ENCODE assay signal across 22 cellular contexts in the genomic region with DNA sequence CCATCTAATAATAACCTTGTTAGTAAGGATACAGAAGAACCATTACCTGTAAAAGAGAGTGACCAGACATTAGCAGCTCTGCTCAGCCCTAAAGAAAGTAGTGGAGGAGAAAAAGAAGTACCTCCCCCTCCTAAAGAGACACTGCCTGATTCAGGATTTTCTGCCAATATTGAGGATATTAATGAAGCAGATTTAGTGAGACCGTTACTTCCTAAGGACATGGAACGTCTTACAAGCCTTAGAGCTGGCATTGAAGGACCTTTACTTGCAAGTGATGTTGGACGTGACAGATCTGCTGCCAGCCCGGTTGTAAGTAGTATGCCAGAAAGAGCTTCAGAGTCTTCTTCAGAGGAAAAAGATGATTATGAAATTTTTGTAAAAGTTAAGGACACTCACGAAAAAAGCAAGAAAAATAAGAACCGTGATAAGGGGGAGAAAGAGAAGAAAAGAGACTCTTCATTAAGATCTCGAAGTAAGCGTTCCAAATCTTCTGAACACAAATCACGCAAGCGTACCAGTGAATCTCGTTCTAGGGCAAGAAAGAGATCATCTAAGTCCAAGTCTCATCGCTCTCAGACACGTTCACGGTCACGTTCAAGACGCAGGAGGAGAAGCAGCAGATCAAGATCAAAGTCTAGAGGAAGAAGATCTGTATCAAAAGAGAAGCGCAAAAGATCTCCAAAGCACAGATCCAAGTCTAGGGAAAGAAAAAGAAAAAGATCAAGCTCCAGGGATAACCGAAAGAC. TPM values are rescaled to one million over a fixed set of nuclear protein-coding genes. Genes with fewer than 3 reads are reported as not detected.
DNase-seq lines count a peak whose midpoint lies in the region; ATAC-seq, FAIRE-seq and TF ChIP-seq lines count a peak whose summit lies in the region.
"Had no signal": no experiment of that assay in that cellular context is flagged by ENCODE, and none has a peak within 500 bp of the region (broad histone marks: within the 10 kb centered on the region; RNA-seq: fewer than 3 reads in every experiment).

No MANE protein-coding gene starts in this region.

- H3K27me3 Mint-ChIP-seq in activated CD4-positive, alpha-beta memory T cell treated with anti-CD3 and anti-CD28 coated beads for 36 hours = no peaks in the 10 kb centered on the region
- H3K27me3 Mint-ChIP-seq in activated CD4-positive, alpha-beta memory T cell treated with anti-CD3 and anti-CD28 coated beads, Interleukin-2, amount 10 ng/mL, durations not matched to agents 7 days and 5 days = no peaks in the 10 kb centered on the region
- no peaks in the 10 kb centered on the region for H3K27me3 Mint-ChIP-seq in naive thymus-derived CD4-positive, alpha-beta T cell

- no peak for DNase-seq in activated CD4-positive, alpha-beta memory T cell treated with anti-CD3 and anti-CD28 coated beads for 36 hours
- no peak for DNase-seq in activated CD4-positive, alpha-beta memory T cell treated with anti-CD3 and anti-CD28 coated beads, Interleukin-2, amount 10 ng/mL, durations not matched to agents 7 days and 5 days
- DNase-seq in GM12891 (ENCODE audit: insufficient read length, low spot score) = no peak
- DNase-seq in activated naive CD4-positive, alpha-beta T cell treated with anti-CD3 and anti-CD28 coated beads, Interleukin-2, amount 50 U/mL, for 72 hours (ENCODE audit: low spot score in 2 of 2) = no peak
- no peak for DNase-seq in naive thymus-derived CD4-positive, alpha-beta T cell
- DNase-seq in stimulated activated CD4-positive, alpha-beta T cell treated with anti-CD3 and anti-CD28 coated beads, Interleukin-4, amount 100 ng/mL, for 4 hours = no peak
- DNase-seq: activated CD8-positive, alpha-beta memory T cell treated with anti-CD3 and anti-CD28 coated beads, Interleukin-2, amount 50 U/mL, for 4 hours; HFFc6; hippocampal formation; kidney; mesendoderm; MV-4-11; NCI-H1930; NCI-H446; spleen; stimulated activated naive CD4-positive, alpha-beta T cell treated with Interleukin-2 at 50 U/mL for 16 hours; SW 1271 had no signal

- H3K4me1 Mint-ChIP-seq in activated CD4-positive, alpha-beta memory T cell treated with anti-CD3 and anti-CD28 coated beads for 36 hours (ENCODE audit: low read depth) = peaks cover 56% of the 10 kb centered on the region
- peaks cover 36% of the 10 kb centered on the region for H3K4me1 Mint-ChIP-seq in activated CD4-positive, alpha-beta memory T cell treated with anti-CD3 and anti-CD28 coated beads, Interleukin-2, amount 10 ng/mL, durations not matched to agents 7 days and 5 days
- peaks cover 41 to 75% (median 65%) of the 10 kb centered on the region in 7 donors for H3K4me1 Mint-ChIP-seq in naive thymus-derived CD4-positive, alpha-beta T cell

- POLR2A ChIA-PET in activated CD4-positive, alpha-beta memory T cell treated with anti-CD3 and anti-CD28 coated beads for 36 hours (lab: Charles Lee) = no interaction called here
- POLR2A ChIA-PET in activated CD4-positive, alpha-beta memory T cell treated with anti-CD3 and anti-CD28 coated beads, Interleukin-2, amount 10 ng/mL, durations not matched to agents 7 days and 5 days (lab: Charles Lee) = interaction anchor here (0.9 to 1.3 kb wide), 3 partner anchors 10 to 34 kb away, joined by 3 to 8 read pairs (median 3); a partner anchor contains a TSS
- POLR2A ChIA-PET in naive thymus-derived CD4-positive, alpha-beta T cell (lab: Charles Lee) = interaction anchor here (0.7 to 7.3 kb wide), 2 partner anchors 10 to 11 kb away, joined by 5 to 69 read pairs; a partner anchor contains a TSS

- ATAC-seq in activated naive CD4-positive, alpha-beta T cell treated with anti-CD3 and anti-CD28 coated beads, Interleukin-2, amount 50 U/mL, for 72 hours = no peak
- no peak for ATAC-seq in naive thymus-derived CD4-positive, alpha-beta T cell
- no peak for ATAC-seq in HG02642 (IDR thresholded peaks at IDR 0.05; ENCODE audit: poor library complexity, unreplicated experiment)
- no peak for ATAC-seq in HG03159 (IDR thresholded peaks at IDR 0.05; ENCODE audit: unreplicated experiment)

- no peak overlapping the region for H3K27ac ChIP-seq in naive thymus-derived CD4-positive, alpha-beta T cell (ENCODE audit: low read depth, low read length)
- H3K27ac ChIP-seq: neural progenitor cell, RWPE1, spleen had no signal

- intact Hi-C loops in activated CD4-positive, alpha-beta memory T cell treated with anti-CD3 and anti-CD28 coated beads for 36 hours (cut with micrococcal nuclease) = no loop called here
- intact Hi-C loops in naive thymus-derived CD4-positive, alpha-beta T cell (cut with micrococcal nuclease) = no loop called here

- peaks cover 6 to 12% of the 10 kb centered on the region in 2 donors for H3K4me1 ChIP-seq in naive thymus-derived CD4-positive, alpha-beta T cell (ENCODE audit: control insufficient read depth in 2 of 2, insufficient read depth in 2 of 2, low read length in 2 of 2)

- FAIRE-seq in GM12891 (lab: Jason Lieb, UNC) = no peak
- FAIRE-seq: kidney had no signal

- H3K36me3 Mint-ChIP-seq in activated CD4-positive, alpha-beta memory T cell treated with anti-CD3 and anti-CD28 coated beads for 36 hours = peaks cover 75% of the 10 kb centered on the region
- H3K36me3 Mint-ChIP-seq in activated CD4-positive, alpha-beta memory T cell treated with anti-CD3 and anti-CD28 coated beads, Interleukin-2, amount 10 ng/mL, durations not matched to agents 7 days and 5 days (ENCODE audit: low read depth) = peaks cover 91% of the 10 kb centered on the region
- peaks cover 57 to 80% of the 10 kb centered on the region in 2 donors for H3K36me3 Mint-ChIP-seq in activated naive CD4-positive, alpha-beta T cell treated with anti-CD3 and anti-CD28 coated beads, Interleukin-2, amount 50 U/mL, for 72 hours
- peaks cover 24 to 83% (median 67%) of the 10 kb centered on the region in 5 donors for H3K36me3 Mint-ChIP-seq in naive thymus-derived CD4-positive, alpha-beta T cell

- 0 out of 2 replicates have a peak, but pooled peaks have one; percentile 3 for TF ChIP-seq POLR2A in GM12891 (IDR thresholded peaks at IDR 0.05; ENCODE audit: low read depth, low read length)

- no peaks in the 10 kb centered on the region for H3K27me3 ChIP-seq in naive thymus-derived CD4-positive, alpha-beta T cell (ENCODE audit: control insufficient read depth in 2 of 2, insufficient read depth in 2 of 2, low read length in 2 of 2)
- H3K27me3 ChIP-seq: neural progenitor cell, spleen had no signal

- CTCF ChIA-PET in activated CD4-positive, alpha-beta memory T cell treated with anti-CD3 and anti-CD28 coated beads for 36 hours (lab: Charles Lee) = interaction anchor here (1.7 kb wide), 1 partner anchor 51 kb away, joined by 5 read pairs; no protein-coding TSS in a partner anchor
- CTCF ChIA-PET in activated CD4-positive, alpha-beta memory T cell treated with anti-CD3 and anti-CD28 coated beads, Interleukin-2, amount 10 ng/mL, durations not matched to agents 7 days and 5 days (lab: Charles Lee) = interaction anchor here (1.0 to 1.6 kb wide), 2 partner anchors 10 to 51 kb away, joined by 5 read pairs; no protein-coding TSS in a partner anchor
- CTCF ChIA-PET in naive thymus-derived CD4-positive, alpha-beta T cell (lab: Charles Lee) = no interaction called here

- H3K4me3 Mint-ChIP-seq in activated CD4-positive, alpha-beta memory T cell treated with anti-CD3 and anti-CD28 coated beads for 36 hours = peak overlapping the region; percentile 6
- H3K4me3 Mint-ChIP-seq in activated CD4-positive, alpha-beta memory T cell treated with anti-CD3 and anti-CD28 coated beads, Interleukin-2, amount 10 ng/mL, durations not matched to agents 7 days and 5 days = no peak overlapping the region
- peak overlapping the region in 9 of 10 donors; percentile 14 to 77 (median 63) for H3K4me3 Mint-ChIP-seq in naive thymus-derived CD4-positive, alpha-beta T cell
- H3K4me3 Mint-ChIP-seq: CD14-positive monocyte, HFFc6, neural progenitor cell had no signal

- H3K4me3 ChIP-seq in naive thymus-derived CD4-positive, alpha-beta T cell (ENCODE audit: low read length) = no peak overlapping the region
- H3K4me3 ChIP-seq: neural progenitor cell, spleen had no signal

- H3K9me3 Mint-ChIP-seq in activated CD4-positive, alpha-beta memory T cell treated with anti-CD3 and anti-CD28 coated beads for 36 hours = no peaks in the 10 kb centered on the region
- H3K9me3 Mint-ChIP-seq in activated CD4-positive, alpha-beta memory T cell treated with anti-CD3 and anti-CD28 coated beads, Interleukin-2, amount 10 ng/mL, durations not matched to agents 7 days and 5 days = no peaks in the 10 kb centered on the region
- H3K9me3 Mint-ChIP-seq in activated naive CD4-positive, alpha-beta T cell treated with anti-CD3 and anti-CD28 coated beads, Interleukin-2, amount 50 U/mL, for 72 hours = no peaks in the 10 kb centered on the region
- H3K9me3 Mint-ChIP-seq in naive thymus-derived CD4-positive, alpha-beta T cell = peaks cover 0 to 3% (median 0%) of the 10 kb centered on the region in 11 donors
- H3K9me3 Mint-ChIP-seq: HFFc6 had no signal

- H3K36me3 ChIP-seq in naive thymus-derived CD4-positive, alpha-beta T cell (ENCODE audit: control insufficient read depth in 2 of 3, insufficient read depth in 3 of 3, low read length in 3 of 3) = peaks cover 43 to 86% (median 52%) of the 10 kb centered on the region in 3 experiments

- no peak overlapping the region for H3K27ac Mint-ChIP-seq in activated CD4-positive, alpha-beta memory T cell treated with anti-CD3 and anti-CD28 coated beads for 36 hours
- no peak overlapping the region for H3K27ac Mint-ChIP-seq in activated CD4-positive, alpha-beta memory T cell treated with anti-CD3 and anti-CD28 coated beads, Interleukin-2, amount 10 ng/mL, durations not matched to agents 7 days and 5 days
- H3K27ac Mint-ChIP-seq in activated naive CD4-positive, alpha-beta T cell treated with anti-CD3 and anti-CD28 coated beads, Interleukin-2, amount 50 U/mL, for 72 hours = peak overlapping the region; percentile 21 to 62
- H3K27ac Mint-ChIP-seq in naive thymus-derived CD4-positive, alpha-beta T cell = peak overlapping the region in 5 of 9 donors; percentile 29 to 87 (median 54)
- H3K27ac Mint-ChIP-seq: HFFc6, neural progenitor cell had no signal

- no peaks in the 10 kb centered on the region for H3K9me3 ChIP-seq in naive thymus-derived CD4-positive, alpha-beta T cell (ENCODE audit: control insufficient read depth in 2 of 3, low read length in 3 of 3)
- H3K9me3 ChIP-seq: spleen had no signal

RNA-seq across cellular contexts. Expression of a gene that starts 11.6 kb away (rescaled TPM):
- total RNA-seq in activated CD4-positive, alpha-beta memory T cell treated with anti-CD3 and anti-CD28 coated beads for 36 hours = 100 to 1,000 TPM; 270 to 279 TPM
- 100 to 1,000 TPM; 279 to 290 TPM for total RNA-seq in activated CD4-positive, alpha-beta memory T cell treated with anti-CD3 and anti-CD28 coated beads, Interleukin-2, amount 10 ng/mL, durations not matched to agents 7 days and 5 days
- polyA plus RNA-seq in GM12891 (2012; ENCODE audit: low read depth, missing spikeins) = 171 TPM
- total RNA-seq in activated naive CD4-positive, alpha-beta T cell treated with anti-CD3 and anti-CD28 coated beads, Interleukin-2, amount 50 U/mL, for 72 hours = 100 to 1,000 TPM; 271 to 344 TPM
- 100 to 1,000 TPM; 337 to 497 (median 431) TPM for total RNA-seq in naive thymus-derived CD4-positive, alpha-beta T cell
- 100 to 1,000 TPM; 481 to 546 TPM for polyA plus RNA-seq in naive thymus-derived CD4-positive, alpha-beta T cell

RNA-seq across cellular contexts. Expression of a gene that starts 12.5 kb away (rescaled TPM):
- 100 to 1,000 TPM; 210 to 214 TPM for total RNA-seq in activated CD4-positive, alpha-beta memory T cell treated with anti-CD3 and anti-CD28 coated beads for 36 hours
- 100 to 1,000 TPM; 108 to 111 TPM for total RNA-seq in activated CD4-positive, alpha-beta memory T cell treated with anti-CD3 and anti-CD28 coated beads, Interleukin-2, amount 10 ng/mL, durations not matched to agents 7 days and 5 days
- polyA plus RNA-seq in GM12891 (2012; ENCODE audit: low read depth, missing spikeins) = 44.0 TPM
- total RNA-seq in activated naive CD4-positive, alpha-beta T cell treated with anti-CD3 and anti-CD28 coated beads, Interleukin-2, amount 50 U/mL, for 72 hours = 100 to 1,000 TPM; 161 to 187 TPM
- total RNA-seq in naive thymus-derived CD4-positive, alpha-beta T cell = 10 to 100 TPM; 38.3 to 98.8 (median 71.9) TPM
- 10 to 100 TPM; 37.3 to 56.4 TPM for polyA plus RNA-seq in naive thymus-derived CD4-positive, alpha-beta T cell

RNA-seq across cellular contexts. Expression of a gene that starts 34.1 kb away (rescaled TPM):
- total RNA-seq in activated CD4-positive, alpha-beta memory T cell treated with anti-CD3 and anti-CD28 coated beads for 36 hours = 10 to 100 TPM; 38.2 to 39.0 TPM
- 10 to 100 TPM; 35.4 to 35.5 TPM for total RNA-seq in activated CD4-positive, alpha-beta memory T cell treated with anti-CD3 and anti-CD28 coated beads, Interleukin-2, amount 10 ng/mL, durations not matched to agents 7 days and 5 days
- 16.9 TPM for polyA plus RNA-seq in GM12891 (2012; ENCODE audit: low read depth, missing spikeins)
- total RNA-seq in activated naive CD4-positive, alpha-beta T cell treated with anti-CD3 and anti-CD28 coated beads, Interleukin-2, amount 50 U/mL, for 72 hours = 10 to 100 TPM; 39.1 to 56.1 TPM
- 10 to 100 TPM in 3 of 5 experiments, 1 to 10 TPM in 2; 8.9 to 30.8 (median 10.7) TPM for total RNA-seq in naive thymus-derived CD4-positive, alpha-beta T cell
- 1 to 10 TPM; 4.2 to 4.4 TPM for polyA plus RNA-seq in naive thymus-derived CD4-positive, alpha-beta T cell

Comparison
In these comparisons a context has a peak if more than half of its experiments do, and no peak if none do; other contexts are left out.
1. H3K27ac Mint-ChIP-seq: peak in activated naive CD4-positive, alpha-beta T cell treated with anti-CD3 and anti-CD28 coated beads, Interleukin-2, amount 50 U/mL, for 72 hours (2 of 2) and naive thymus-derived CD4-positive, alpha-beta T cell (5 of 9); none in activated CD4-positive, alpha-beta memory T cell treated with anti-CD3 and anti-CD28 coated beads for 36 hours (single experiment) and activated CD4-positive, alpha-beta memory T cell treated with anti-CD3 and anti-CD28 coated beads, Interleukin-2, amount 10 ng/mL, durations not matched to agents 7 days and 5 days (single experiment).